In genomic region chrX:112313201-112313600, GRCh38 we compare ENCODE assay signal across 27 cellular contexts.
"Had no signal": no experiment of that assay in that cellular context is flagged by ENCODE, and none has a peak within 500 bp of the region (broad histone marks: within the 10 kb centered on the region; RNA-seq: fewer than 3 reads in every experiment).

No MANE protein-coding gene starts in this region.

- ATAC-seq: natural killer cell; psoas muscle; right cardiac atrium; right lobe of liver; stimulated activated effector memory CD8-positive, alpha-beta T cell treated with anti-CD3 and anti-CD28 coated beads, Interleukin-12 subunit alpha, Interleukin-12 subunit beta, amount 100 ng/mL, for 72 hours; stimulated activated naive CD8-positive, alpha-beta T cell treated with anti-CD3 and anti-CD28 coated beads, Interleukin-15, amount 100 ng/mL, for 72 hours; stimulated activated naive CD8-positive, alpha-beta T cell treated with anti-CD3 and anti-CD28 coated beads, Interleukin-15, Interleukin-2, amounts not matched to agents 100 U/mL and 50 U/mL, for 24 hours; upper lobe of right lung had no signal

- H3K36me3 Mint-ChIP-seq: natural killer cell; neural progenitor cell; stimulated activated effector memory CD8-positive, alpha-beta T cell treated with anti-CD3 and anti-CD28 coated beads, Interleukin-12 subunit alpha, Interleukin-12 subunit beta, amount 100 ng/mL, for 72 hours; type B pancreatic cell had no signal

- H3K4me1 Mint-ChIP-seq: natural killer cell; nephron; stimulated activated effector memory CD8-positive, alpha-beta T cell treated with anti-CD3 and anti-CD28 coated beads, Interleukin-12 subunit alpha, Interleukin-12 subunit beta, amount 100 ng/mL, for 72 hours; stimulated activated naive CD8-positive, alpha-beta T cell treated with anti-CD3 and anti-CD28 coated beads, Interleukin-15, amount 100 ng/mL, for 72 hours had no signal

- H3K27ac Mint-ChIP-seq: natural killer cell; nephron; neural progenitor cell; progenitor cell of endocrine pancreas; stimulated activated effector memory CD8-positive, alpha-beta T cell treated with anti-CD3 and anti-CD28 coated beads, Interleukin-12 subunit alpha, Interleukin-12 subunit beta, amount 100 ng/mL, for 72 hours; stimulated activated naive CD8-positive, alpha-beta T cell treated with anti-CD3 and anti-CD28 coated beads, Interleukin-15, amount 100 ng/mL, for 72 hours; type B pancreatic cell had no signal

- H3K4me3 Mint-ChIP-seq: natural killer cell; nephron; neural progenitor cell; stimulated activated effector memory CD8-positive, alpha-beta T cell treated with anti-CD3 and anti-CD28 coated beads, Interleukin-12 subunit alpha, Interleukin-12 subunit beta, amount 100 ng/mL, for 72 hours; stimulated activated naive CD8-positive, alpha-beta T cell treated with anti-CD3 and anti-CD28 coated beads, Interleukin-15, amount 100 ng/mL, for 72 hours; type B pancreatic cell had no signal

- DNase-seq: natural killer cell; occipital lobe; ovary; posterior cingulate gyrus; psoas muscle; right cardiac atrium; right lobe of liver; sigmoid colon; small intestine; stimulated activated CD4-positive, alpha-beta T cell treated with anti-CD3 and anti-CD28 coated beads, Interleukin-15, amount 100 ng/mL, for 24 hours; stimulated activated CD4-positive, alpha-beta T cell treated with anti-CD3 and anti-CD28 coated beads, Interleukin-2, amount 100 ng/mL, for 24 hours; stimulated activated CD4-positive, alpha-beta T cell treated with anti-CD3 and anti-CD28 coated beads, Interleukin-2, amount 100 ng/mL, for 48 hours; stimulated activated CD4-positive, alpha-beta T cell treated with anti-CD3 and anti-CD28 coated beads, Interleukin-4, amount 100 ng/mL, for 24 hours; stimulated activated naive CD4-positive, alpha-beta T cell; stimulated activated naive CD8-positive, alpha-beta T cell treated with anti-CD3 and anti-CD28 coated beads, Interleukin-15, amount 100 ng/mL, for 72 hours; stimulated activated naive CD8-positive, alpha-beta T cell treated with anti-CD3 and anti-CD28 coated beads, Interleukin-15, Interleukin-2, amounts not matched to agents 100 U/mL and 50 U/mL, for 24 hours; substantia nigra; testis; tibial artery; transverse colon; upper lobe of right lung; uterus had no signal

- H3K9me3 Mint-ChIP-seq: nephron; neural progenitor cell; stimulated activated effector memory CD8-positive, alpha-beta T cell treated with anti-CD3 and anti-CD28 coated beads, Interleukin-12 subunit alpha, Interleukin-12 subunit beta, amount 100 ng/mL, for 72 hours; stimulated activated naive CD8-positive, alpha-beta T cell treated with anti-CD3 and anti-CD28 coated beads, Interleukin-15, amount 100 ng/mL, for 72 hours; type B pancreatic cell had no signal

- H3K27me3 Mint-ChIP-seq: progenitor cell of endocrine pancreas; stimulated activated naive CD8-positive, alpha-beta T cell treated with anti-CD3 and anti-CD28 coated beads, Interleukin-15, amount 100 ng/mL, for 72 hours; type B pancreatic cell had no signal
